ENCODE assay signal across 12 cellular contexts in genomic region chr11:74055938-74056337, GRCh38. TPM values are rescaled to one million over a fixed set of nuclear protein-coding genes. Genes with fewer than 3 reads are reported as not detected.
DNase-seq lines count a peak whose midpoint lies in the region; ATAC-seq and TF ChIP-seq lines count a peak whose summit lies in the region.
"Had no signal": no experiment of that assay in that cellular context is flagged by ENCODE, and none has a peak within 500 bp of the region (broad histone marks: within the 10 kb centered on the region; RNA-seq: fewer than 3 reads in every experiment).

No MANE protein-coding gene starts in this region.

- in situ Hi-C loops in GM13976 (cut with MboI; ENCODE audit: low sequenced_read_pairs, unreplicated experiment) = no loop called here

- no peaks in the 10 kb centered on the region for H3K79me2 ChIP-seq in PC-3 (ENCODE audit: low read length)

- no peak overlapping the region for H2AFZ ChIP-seq in PC-3 (ENCODE audit: low read length)

- H3K4me1 ChIP-seq in PC-3 (ENCODE audit: insufficient read depth, low read length) (peaks cover 31% of the 10 kb centered on the region), psoas muscle (peaks cover 18% of the 10 kb centered on the region), ascending aorta (no peaks in the 10 kb centered on the region)
- H3K4me1 ChIP-seq: heart left ventricle had no signal

- H3K27ac ChIP-seq in PC-3 (ENCODE audit: low read length) (peak overlapping the region; percentile 69), psoas muscle (peak overlapping the region; percentile 73), ascending aorta (no peak overlapping the region)
- H3K27ac ChIP-seq: cardiac muscle cell, heart left ventricle had no signal

- H3K4me2 ChIP-seq in PC-3 (ENCODE audit: low read length) = peak overlapping the region; percentile 63

- peak overlapping the region; percentile 5; the same call in 1 of the 2 replicates for H3K4me3 ChIP-seq in PC-3 (ENCODE audit: low read length)
- no peak overlapping the region for H3K4me3 ChIP-seq in epithelial cell of proximal tubule (ENCODE audit: low read depth, low read length)
- H3K4me3 ChIP-seq in psoas muscle = peak overlapping the region; percentile 5
- no peak overlapping the region for H3K4me3 ChIP-seq in ascending aorta
- H3K4me3 ChIP-seq: cardiac muscle cell, heart left ventricle had no signal

- DNase-seq in EL (peak; percentile 60), PC-3 (peak; percentile 91), epithelial cell of proximal tubule (ENCODE audit: low read depth) (peak; percentile 51), psoas muscle (no peak), SW 1271 (lab: John Stamatoyannopoulos, UW) (no peak), ascending aorta (ENCODE audit: low spot score in 2 of 2) (no peak), GM13976 (ENCODE audit: low spot score) (no peak)
- DNase-seq: DMS79 treated with DMSO at 0.1 percent for 48 hours; heart left ventricle; stimulated activated CD4-positive, alpha-beta T cell treated with anti-CD3 and anti-CD28 coated beads, Interleukin-12 subunit alpha, Interleukin-12 subunit beta, amount 100 ng/mL, for 4 hours had no signal

- POLR2A ChIA-PET in PC-3 (lab: Charles Lee; ENCODE audit: unreplicated experiment) = interaction anchor here (0.6 kb wide), 2 partner anchors 18 to 20 kb away, joined by 5 to 6 read pairs; no protein-coding TSS in a partner anchor

- ATAC-seq in PC-3 = peak; percentile 99
- peak; percentile 86 to 97 (median 92) for ATAC-seq in psoas muscle
- no peak for ATAC-seq in HG03025 (IDR thresholded peaks at IDR 0.05; ENCODE audit: low FRiP score, unreplicated experiment)
- ATAC-seq: heart left ventricle had no signal

- H3K27me3 ChIP-seq in PC-3 (ENCODE audit: low read length) (no peaks in the 10 kb centered on the region), psoas muscle (ENCODE audit: insufficient read depth in 3 of 3, low read length in 2 of 3) (no peaks in the 10 kb centered on the region), ascending aorta (no peaks in the 10 kb centered on the region)
- H3K27me3 ChIP-seq: cardiac muscle cell, heart left ventricle had no signal

- H3K9me3 ChIP-seq in PC-3 (ENCODE audit: low read length) (no peaks in the 10 kb centered on the region), psoas muscle (no peaks in the 10 kb centered on the region), ascending aorta (no peaks in the 10 kb centered on the region)
- H3K9me3 ChIP-seq: heart left ventricle had no signal

- TF ChIP-seq CTCF in PC-3 (conservative IDR thresholded peaks at IDR 0.05; ENCODE audit: low read depth, low read length) (no peak), epithelial cell of proximal tubule (conservative IDR thresholded peaks at IDR 0.05; ENCODE audit: low read depth, low read length) (no peak), psoas muscle (IDR thresholded peaks at IDR 0.05) (no peak), ascending aorta (IDR thresholded peaks at IDR 0.05) (no peak), GM13976 (IDR thresholded peaks at IDR 0.05; ENCODE audit: borderline replicate concordance, control extremely low read depth, extremely low read depth, insufficient read depth, missing control alignments) (no peak)

- peak overlapping the region; percentile 19; the same call in 1 of the 2 replicates for H3K9ac ChIP-seq in PC-3 (ENCODE audit: low read length)

- H3K9me2 ChIP-seq in PC-3 (replicated peaks; ENCODE audit: low read length) = no peaks in the 10 kb centered on the region

- CTCF ChIA-PET in PC-3 (lab: Charles Lee) = interaction anchor here (0.6 to 1.0 kb wide), 3 partner anchors 20 to 115 kb away, joined by 3 to 5 read pairs (median 3); no protein-coding TSS in a partner anchor

- H3F3A ChIP-seq in PC-3 (ENCODE audit: low read length, unreplicated experiment) = no peaks in the 10 kb centered on the region

- H3K36me3 ChIP-seq in PC-3 (ENCODE audit: low read depth, low read length) (peaks cover 4% of the 10 kb centered on the region; the same call in 1 of the 2 replicates), psoas muscle (ENCODE audit: insufficient read depth in 1 of 2, low read depth in 1 of 2) (peaks cover 0 to 4% of the 10 kb centered on the region in 2 donors), ascending aorta (peaks cover 3 to 5% of the 10 kb centered on the region in 2 donors)

- BruUV-seq in PC-3 (replicated peaks; lab: Mats Ljungman, UMichigan) = no TSS peak

- no peaks in the 10 kb centered on the region for H4K20me1 ChIP-seq in PC-3 (ENCODE audit: low read length)

- intact Hi-C loops in PC-3 (cut with micrococcal nuclease) (loop anchor here (2.0 kb wide), 2 partner anchors 15 to 29 kb away; no protein-coding TSS in a partner anchor), psoas muscle (cut with DNase I) (no loop called here), ascending aorta (cut with DNase I) (no loop called here)

RNA-seq across cellular contexts. Expression of gene UCP3, which starts 47.1 kb away (rescaled TPM):
- total RNA-seq in PC-3 (2014; rRNA removed) (1.2 and 1.8 TPM in 2 replicates), epithelial cell of proximal tubule (0.06 and 0.22 TPM in 2 replicates), psoas muscle (100 to 1,000 TPM in 3 of 4 donors, 10 to 100 TPM in 1; 53.8 to 299 (median 169) TPM), ascending aorta (not detected)
- polyA plus RNA-seq in psoas muscle = 100 to 1,000 TPM in 2 of 3 donors, 1 to 10 TPM in 1; 8.9 to 587 (median 330) TPM

Comparison
In these comparisons a context has a peak if more than half of its experiments do, and no peak if none do; other contexts are left out.
1. DNase-seq: peak in EL (single experiment), PC-3 (single experiment) and epithelial cell of proximal tubule (single experiment); none in psoas muscle (0 of 2), SW 1271 (0 of 2), ascending aorta (0 of 2) and GM13976 (single experiment).
2. H3K27ac ChIP-seq: peak in PC-3 (single experiment) and psoas muscle (single experiment); none in ascending aorta (0 of 2).
3. H3K4me3 ChIP-seq: peak in PC-3 (single experiment) and psoas muscle (single experiment); none in epithelial cell of proximal tubule (single experiment) and ascending aorta (0 of 2).
4. RNA of gene UCP3, which starts 47.1 kb away (total RNA-seq): 53.8 to 299 TPM in psoas muscle; 1.2 to 1.8 TPM in PC-3, 0.06 to 0.22 TPM in epithelial cell of proximal tubule and not detected in ascending aorta (single experiment); every median in the first group is over 10 times any median in the second.